Comparison of ENCODE assay signal across 12 cellular contexts in the genomic region with DNA sequence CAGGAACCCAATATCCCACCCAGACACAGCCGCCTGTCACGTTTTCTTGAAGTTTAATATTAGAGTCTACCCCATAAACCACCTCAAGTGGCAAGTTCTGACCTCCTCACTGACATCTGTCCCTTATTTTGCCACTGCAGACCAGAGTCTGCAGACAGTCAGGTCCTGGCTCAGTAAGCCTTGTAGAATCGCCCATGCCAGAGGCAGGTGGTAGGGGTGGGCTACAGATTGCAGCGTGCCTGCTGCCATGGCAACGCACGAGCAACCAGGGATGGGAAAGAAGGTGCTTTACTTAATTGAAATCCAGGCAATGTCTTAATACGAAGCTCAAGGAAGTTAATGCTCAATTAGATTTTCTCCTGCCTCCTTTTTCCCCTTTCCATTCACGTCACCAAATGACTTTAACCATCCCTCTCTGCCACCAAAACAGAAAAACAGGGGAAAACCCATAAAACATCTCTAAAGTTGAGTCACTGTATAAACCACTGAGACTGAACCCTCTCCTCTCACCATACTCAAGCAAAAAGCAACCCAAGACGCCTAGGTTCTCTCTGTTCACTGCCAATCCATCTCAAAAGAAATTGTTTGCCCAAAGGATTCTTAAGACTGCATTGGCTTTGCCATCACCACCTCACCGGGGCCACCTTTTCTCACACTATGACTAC.
DNase-seq lines count a peak whose midpoint lies in the region; ATAC-seq and TF ChIP-seq lines count a peak whose summit lies in the region.
"Had no signal": no experiment of that assay in that cellular context is flagged by ENCODE, and none has a peak within 500 bp of the region (broad histone marks: within the 10 kb centered on the region; RNA-seq: fewer than 3 reads in every experiment).

No MANE protein-coding gene starts in this region.

- H3K4me1 Mint-ChIP-seq in endodermal cell: no peaks in the 10 kb centered on the region

- H3K4me1 ChIP-seq in endodermal cell (ENCODE audit: control insufficient read depth, insufficient read depth, low read length) (no peaks in the 10 kb centered on the region), mucosa of descending colon (ENCODE audit: low read depth) (no peaks in the 10 kb centered on the region)

- no peaks in the 10 kb centered on the region for H3K27me3 Mint-ChIP-seq in endodermal cell (ENCODE audit: insufficient read depth)
- H3K27me3 Mint-ChIP-seq: CD4-positive, alpha-beta memory T cell had no signal

- 90 to 100% methylated on average over 3 to 10 of the region's 10 CpGs for WGBS in endodermal cell (ENCODE audit: insufficient coverage in 1 of 2, insufficient read length in 1 of 2), 2 experiments

- no peak overlapping the region for H3K4me3 Mint-ChIP-seq in endodermal cell
- H3K4me3 Mint-ChIP-seq: CD4-positive, alpha-beta memory T cell; neural crest cell had no signal

- DNase-seq in NCI-H1417 (lab: John Stamatoyannopoulos, UW) (peak in 2 of 3 experiments; percentile 4 to 41), NCI-H1417 treated with DMSO at 0.1 percent for 48 hours (lab: John Stamatoyannopoulos, UW) (no peak), endodermal cell (peak; percentile 35), coronary artery (ENCODE audit: low spot score) (no peak), mucosa of descending colon (no peak), amniotic stem cell (lab: John Stamatoyannopoulos, UW) (no peak)
- DNase-seq: 8988T; CD4-positive, alpha-beta memory T cell; NCI-H2107 had no signal

- H3K9me3 Mint-ChIP-seq in endodermal cell: peaks cover 27% of the 10 kb centered on the region

- H3K27ac Mint-ChIP-seq in endodermal cell: no peak overlapping the region
- H3K27ac Mint-ChIP-seq: CD4-positive, alpha-beta memory T cell had no signal

- H3K36me3 ChIP-seq in endodermal cell (ENCODE audit: control insufficient read depth, insufficient read depth, low read length) (no peaks in the 10 kb centered on the region), mucosa of descending colon (ENCODE audit: low read depth) (no peaks in the 10 kb centered on the region)

- no peaks in the 10 kb centered on the region for H3K27me3 ChIP-seq in endodermal cell (ENCODE audit: control insufficient read depth, insufficient read depth, low read length, poor library complexity, severe bottlenecking)

- no peak for TF ChIP-seq CTCF in endodermal cell (conservative IDR thresholded peaks at IDR 0.05)
- no peak for TF ChIP-seq CTCF in coronary artery (IDR thresholded peaks at IDR 0.05)
- TF ChIP-seq CTCF in mucosa of descending colon (IDR thresholded peaks at IDR 0.05): no peak

- no peak overlapping the region for H3K4me3 ChIP-seq in endodermal cell (ENCODE audit: low read length)
- H3K4me3 ChIP-seq in coronary artery: no peak overlapping the region
- no peak overlapping the region for H3K4me3 ChIP-seq in mucosa of descending colon

- intact Hi-C loops in mucosa of descending colon (cut with DNase I, micrococcal nuclease): no loop called here

- H3K9ac ChIP-seq in endodermal cell (ENCODE audit: extremely low read depth, low read length, poor library complexity, severe bottlenecking): no peak overlapping the region

- ATAC-seq in GM19023 (IDR thresholded peaks at IDR 0.05; ENCODE audit: unreplicated experiment) (peak; percentile 68), HG02938 (IDR thresholded peaks at IDR 0.05; ENCODE audit: unreplicated experiment) (peak; percentile 64), mucosa of descending colon (no peak)

- H3K27ac ChIP-seq in endodermal cell (ENCODE audit: low read depth, low read length): no peak overlapping the region
- no peak overlapping the region for H3K27ac ChIP-seq in coronary artery

- H3K9me3 ChIP-seq in endodermal cell (ENCODE audit: control insufficient read depth, low read length) (peaks cover 12% of the 10 kb centered on the region), mucosa of descending colon (no peaks in the 10 kb centered on the region)

- H3K36me3 Mint-ChIP-seq in endodermal cell (ENCODE audit: low read depth): peaks cover 4% of the 10 kb centered on the region

Comparison
In these comparisons a context has a peak if more than half of its experiments do, and no peak if none do; other contexts are left out.
1. DNase-seq: peak in NCI-H1417 (2 of 3) and endodermal cell (single experiment); none in NCI-H1417 treated with DMSO at 0.1 percent for 48 hours (single experiment), coronary artery (single experiment), mucosa of descending colon (0 of 3) and amniotic stem cell (single experiment).